In genomic region chr19:15464394-15465385, GRCh38 we compare ENCODE assay signal across 8 cellular contexts. TPM values are rescaled to one million over a fixed set of nuclear protein-coding genes. Genes with fewer than 3 reads are reported as not detected.
DNase-seq lines count a peak whose midpoint lies in the region; ATAC-seq and TF ChIP-seq lines count a peak whose summit lies in the region.

Gene RASAL3 (minus strand): TSS chr19:15464544. CDS start chr19:15464358, 186 bp downstream.

- no peaks in the 10 kb centered on the region for H3K27me3 ChIP-seq in A673 (replicated peaks; ENCODE audit: insufficient read depth, low read depth, low read length, poor library complexity)
- H3K27me3 ChIP-seq in spleen (replicated peaks in 1 of 7) = peaks cover 0 to 28% (median 12%) of the 10 kb centered on the region in 7 donors

- ATAC-seq in HG02763 (IDR thresholded peaks at IDR 0.05; ENCODE audit: unreplicated experiment) = peak; percentile 41
- ATAC-seq in activated CD4-positive, CD25-positive, alpha-beta regulatory T cell treated with anti-CD3 and anti-CD28 coated beads, Interleukin-2, amount 50 U/mL, for 24 hours = peak; percentile 53 to 63
- no peak for ATAC-seq in GM18858 (IDR thresholded peaks at IDR 0.05; ENCODE audit: unreplicated experiment)

- BruUV-seq in A673 (replicated peaks; lab: Mats Ljungman, UMichigan) = no TSS peak

- no peaks in the 10 kb centered on the region for H3K9me3 ChIP-seq in A673 (ENCODE audit: low read depth, low read length, poor library complexity, severe bottlenecking)
- no peaks in the 10 kb centered on the region for H3K9me3 ChIP-seq in spleen

- POLR2A ChIA-PET in A673 (lab: Charles Lee; ENCODE audit: low non-redundant PET) = no interaction called here

- DNase-seq in A673 (ENCODE audit: low spot score) (no peak), ecto neural progenitor cell (ENCODE audit: low spot score) (peak; percentile 42), spleen (peak; percentile 92), superior temporal gyrus (ENCODE audit: extremely low spot score) (no peak), NCI-H2029 treated with DMSO at 0.1 percent for 48 hours (lab: John Stamatoyannopoulos, UW) (no peak)

- H3K4me3 ChIP-seq in A673 (ENCODE audit: low read depth, low read length, poor library complexity, severe bottlenecking) (no peak within 1 kb of the TSS), spleen (peak within 1 kb of the TSS; percentile 55 to 94 (median 66))

- intact Hi-C loops in A673 (cut with micrococcal nuclease; ENCODE audit: unreplicated experiment) (no loop called here), spleen (cut with DNase I; ENCODE audit: low total_unique reads) (no loop called here)

- no peak for TF ChIP-seq POLR2A in spleen (IDR thresholded peaks at IDR 0.05)

- TF ChIP-seq CTCF in A673 (conservative IDR thresholded peaks at IDR 0.05; ENCODE audit: low read depth, low read length) = no peak
- no peak for TF ChIP-seq CTCF in spleen (IDR thresholded peaks at IDR 0.05 in 8 of 11, conservative IDR thresholded peaks at IDR 0.05 in 3 of 11)

- H3K36me3 ChIP-seq in A673 (ENCODE audit: insufficient read depth, low read length, poor library complexity, severe bottlenecking) (no peaks in the 10 kb centered on the region), spleen (peaks cover 0 to 32% (median 12%) of the 10 kb centered on the region in 6 donors)

- H3K27ac ChIP-seq in A673 (ENCODE audit: low read depth, low read length, poor library complexity, severe bottlenecking) = peak within 1 kb of the TSS; percentile 13
- H3K27ac ChIP-seq in spleen = peak within 1 kb of the TSS; percentile 89 to 98 (median 91)

- H3K4me1 ChIP-seq in A673 (ENCODE audit: insufficient read depth, low read length, poor library complexity, severe bottlenecking) (peaks cover 14% of the 10 kb centered on the region), spleen (peaks cover 17 to 91% (median 61%) of the 10 kb centered on the region in 6 donors)

- 23 to 27% (median 26%) methylated on average over 16 to 17 of the region's 17 CpGs for WGBS in spleen, 5 donors

- CTCF ChIA-PET in A673 (lab: Charles Lee) = no interaction called here

RNA-seq across cellular contexts. Expression of gene RASAL3, which starts in this region (rescaled TPM):
- total RNA-seq in A673 (2021) (1.1 TPM in 2 replicates), spleen (10 to 100 TPM; 43.9 to 79.1 (median 59.2) TPM)
- 10 to 100 TPM; 31.7 to 66.8 (median 66.1) TPM for polyA plus RNA-seq in spleen

Comparison
In these comparisons a context has a peak if more than half of its experiments do, and no peak if none do; other contexts are left out.
1. RNA of gene RASAL3 (total RNA-seq): 43.9 to 79.1 TPM in spleen; 1.1 TPM in A673; every median in the first group is over 10 times any median in the second.
2. DNase-seq: peak in ecto neural progenitor cell (single experiment) and spleen (single experiment); none in A673 (single experiment), superior temporal gyrus (single experiment) and NCI-H2029 treated with DMSO at 0.1 percent for 48 hours (single experiment).